In genomic region chr19:39177736-39178135, GRCh38 we compare ENCODE assay signal across 1 cellular context.
TF ChIP-seq lines count a peak whose summit lies in the region.

No MANE protein-coding gene starts in this region.

TF ChIP-seq in K562, 482 proteins besides CTCF, POLR2A, EP300 and RAD21:
- TF ChIP-seq ARNT (IDR thresholded peaks at IDR 0.05) (no peak), ZBTB33 (CRISPR knock-in tag; IDR thresholded peaks at IDR 0.05) (0 out of 2 replicates have a peak, but pooled peaks have one; percentile 33)
